In genomic region chr1:67652800-67653199, GRCh38 we compare ENCODE assay signal across 10 cellular contexts. TPM values are rescaled to one million over a fixed set of nuclear protein-coding genes. Genes with fewer than 3 reads are reported as not detected.
DNase-seq lines count a peak whose midpoint lies in the region; ATAC-seq, FAIRE-seq and TF ChIP-seq lines count a peak whose summit lies in the region.
"Had no signal": no experiment of that assay in that cellular context is flagged by ENCODE, and none has a peak within 500 bp of the region (broad histone marks: within the 10 kb centered on the region; RNA-seq: fewer than 3 reads in every experiment).

No MANE protein-coding gene starts in this region.

- FAIRE-seq in GM12891 (lab: Jason Lieb, UNC), result no peak
- FAIRE-seq: G401.6 had no signal

- TF ChIP-seq CTCF in AG09319 (IDR thresholded peaks at IDR 0.05; ENCODE audit: low read depth, low read length), result no peak
- TF ChIP-seq CTCF in fibroblast of the aortic adventitia (IDR thresholded peaks at IDR 0.05; ENCODE audit: insufficient read depth, low read length), result no peak

- TF ChIP-seq POLR2A in GM12891 (IDR thresholded peaks at IDR 0.05; ENCODE audit: low read depth, low read length), result no peak

- no peak overlapping the region for H3K4me3 ChIP-seq in fibroblast of the aortic adventitia (ENCODE audit: low read depth, low read length)

- peak; percentile 40 for ATAC-seq in GM21381 (IDR thresholded peaks at IDR 0.05; ENCODE audit: unreplicated experiment)

- DNase-seq in AG09319 (ENCODE audit: extremely low read depth, low read depth), result peak; percentile 51
- peak; percentile 54 for DNase-seq in NCI-H69 (lab: John Stamatoyannopoulos, UW)
- peak; percentile 67 for DNase-seq in fibroblast of the aortic adventitia (ENCODE audit: low read depth)
- DNase-seq in COLO829 (ENCODE audit: low spot score), result no peak
- no peak for DNase-seq in GM12891 (ENCODE audit: insufficient read length, low spot score)
- no peak for DNase-seq in activated effector memory CD4-positive, alpha-beta T cell treated with Interleukin-2 at 50 U/mL for 16 hours
- DNase-seq in germinal center (ENCODE audit: low spot score), result no peak
- DNase-seq: effector CD4-positive, alpha-beta T cell had no signal

TF ChIP-seq in GM12891, 5 proteins besides CTCF, POLR2A, EP300 and RAD21:
- TF ChIP-seq POU2F2 (IDR thresholded peaks at IDR 0.05; ENCODE audit: low read depth, low read length) (no peak), SPI1 (IDR thresholded peaks at IDR 0.05; ENCODE audit: low read depth, low read length) (no peak), POLR2AphosphoS5 (IDR thresholded peaks at IDR 0.05; ENCODE audit: low read depth, low read length) (no peak)

RNA-seq across cellular contexts. Expression of gene GADD45A, which starts 32.2 kb away (rescaled TPM):
- total RNA-seq in fibroblast of the aortic adventitia (ENCODE audit: low replicate concordance), result 40.9 and 145 TPM in 2 replicates
- 42.0 TPM for polyA plus RNA-seq in GM12891 (2012; ENCODE audit: low read depth, missing spikeins)

Comparison
In these comparisons a context has a peak if more than half of its experiments do, and no peak if none do; other contexts are left out.
1. DNase-seq: peak in AG09319 (single experiment), NCI-H69 (single experiment) and fibroblast of the aortic adventitia (single experiment); none in COLO829 (single experiment), GM12891 (single experiment), activated effector memory CD4-positive, alpha-beta T cell treated with Interleukin-2 at 50 U/mL for 16 hours (single experiment) and germinal center (single experiment).